23 cellular contexts compared by ENCODE assay signal in the genomic region with DNA sequence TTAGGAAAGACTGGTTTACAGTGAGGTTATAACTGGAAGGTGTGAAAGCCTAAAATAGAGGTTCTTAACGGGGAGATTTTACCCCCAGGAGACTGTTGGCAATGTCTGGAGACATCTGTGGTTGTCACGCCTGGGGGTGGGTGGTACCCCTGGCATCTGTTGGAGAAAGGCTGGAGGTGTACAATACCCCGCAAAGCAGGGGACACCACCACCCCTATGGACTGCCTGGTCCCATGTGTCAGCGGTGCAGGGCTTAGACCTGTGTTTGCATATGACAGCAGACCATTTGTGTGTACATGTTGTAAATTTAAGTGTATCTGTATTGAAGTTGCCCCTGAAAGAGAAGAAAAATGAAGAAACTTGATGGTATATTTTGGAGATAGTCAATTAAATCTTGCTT.
"Had no signal": no experiment of that assay in that cellular context is flagged by ENCODE, and none has a peak within 500 bp of the region (broad histone marks: within the 10 kb centered on the region; RNA-seq: fewer than 3 reads in every experiment).

No MANE protein-coding gene starts in this region.

- H3K27me3 Mint-ChIP-seq: dendritic cell treated with granulocyte-macrophage colony-stimulating factor and Interleukin-4, amounts not matched to agents 40 ng/mL and 50 ng/mL, for 4 days; naive B cell had no signal

- FAIRE-seq: endothelial cell of umbilical vein, islet of Langerhans, keratinocyte had no signal

- H3K4me3 Mint-ChIP-seq: dendritic cell treated with granulocyte-macrophage colony-stimulating factor and Interleukin-4, amounts not matched to agents 40 ng/mL and 50 ng/mL, for 4 days; mesothelial cell of epicardium; naive B cell had no signal

- ATAC-seq: gastrocnemius medialis, heart right ventricle, left cardiac atrium, left lung, left ventricle myocardium superior, lower lobe of right lung, mucosa of descending colon had no signal

- H3K9me3 Mint-ChIP-seq: dendritic cell treated with granulocyte-macrophage colony-stimulating factor and Interleukin-4, amounts not matched to agents 40 ng/mL and 50 ng/mL, for 4 days had no signal

- H3K27ac Mint-ChIP-seq: dendritic cell treated with granulocyte-macrophage colony-stimulating factor and Interleukin-4, amounts not matched to agents 40 ng/mL and 50 ng/mL, for 4 days; mesothelial cell of epicardium had no signal

- DNase-seq: colonic mucosa; cortex of kidney; effector CD4-positive, alpha-beta T cell; effector memory CD4-positive, alpha-beta T cell; foreskin fibroblast; foreskin melanocyte; gastrocnemius medialis; glutamatergic neuron; head of caudate nucleus; heart right ventricle; hippocampal formation; left cardiac atrium; left ventricle myocardium superior; lower lobe of right lung; mesenchymal stem cell; mucosa of descending colon; naive B cell had no signal
